1 cellular context compared by ENCODE assay signal in genomic region chr11:124673333-124674167, GRCh38.
TF ChIP-seq lines count a peak whose summit lies in the region.

TSS of gene SIAE (minus strand) at chr11:124673739. CDS start at chr11:124673708, 31 bp downstream.
TSS of gene SPA17 (plus strand) at chr11:124673904. CDS start at chr11:124675265, 1,361 bp downstream.

TF ChIP-seq in GM12878, 131 proteins besides CTCF, POLR2A, EP300 and RAD21 (continued from another document):
- TF ChIP-seq SP1 (IDR thresholded peaks at IDR 0.05; ENCODE audit: low read depth, low read length) = peak; percentile 56
- no peak for TF ChIP-seq REST (IDR thresholded peaks at IDR 0.05; ENCODE audit: low read depth, low read length)
- TF ChIP-seq ZNF274 (IDR thresholded peaks at IDR 0.05; ENCODE audit: insufficient read depth, insufficient read length) = no peak
- peak; percentile 75; the same call in 1 of the 2 replicates for TF ChIP-seq SPI1 (IDR thresholded peaks at IDR 0.05; ENCODE audit: borderline replicate concordance, insufficient read depth, low read depth, low read length)
- TF ChIP-seq SIN3A (IDR thresholded peaks at IDR 0.05; ENCODE audit: low read depth, low read length) = peak; percentile 77; the same call in 1 of the 2 replicates
- peak; percentile 89 for TF ChIP-seq FOXK2 (IDR thresholded peaks at IDR 0.05)
- TF ChIP-seq, protein P1, sequence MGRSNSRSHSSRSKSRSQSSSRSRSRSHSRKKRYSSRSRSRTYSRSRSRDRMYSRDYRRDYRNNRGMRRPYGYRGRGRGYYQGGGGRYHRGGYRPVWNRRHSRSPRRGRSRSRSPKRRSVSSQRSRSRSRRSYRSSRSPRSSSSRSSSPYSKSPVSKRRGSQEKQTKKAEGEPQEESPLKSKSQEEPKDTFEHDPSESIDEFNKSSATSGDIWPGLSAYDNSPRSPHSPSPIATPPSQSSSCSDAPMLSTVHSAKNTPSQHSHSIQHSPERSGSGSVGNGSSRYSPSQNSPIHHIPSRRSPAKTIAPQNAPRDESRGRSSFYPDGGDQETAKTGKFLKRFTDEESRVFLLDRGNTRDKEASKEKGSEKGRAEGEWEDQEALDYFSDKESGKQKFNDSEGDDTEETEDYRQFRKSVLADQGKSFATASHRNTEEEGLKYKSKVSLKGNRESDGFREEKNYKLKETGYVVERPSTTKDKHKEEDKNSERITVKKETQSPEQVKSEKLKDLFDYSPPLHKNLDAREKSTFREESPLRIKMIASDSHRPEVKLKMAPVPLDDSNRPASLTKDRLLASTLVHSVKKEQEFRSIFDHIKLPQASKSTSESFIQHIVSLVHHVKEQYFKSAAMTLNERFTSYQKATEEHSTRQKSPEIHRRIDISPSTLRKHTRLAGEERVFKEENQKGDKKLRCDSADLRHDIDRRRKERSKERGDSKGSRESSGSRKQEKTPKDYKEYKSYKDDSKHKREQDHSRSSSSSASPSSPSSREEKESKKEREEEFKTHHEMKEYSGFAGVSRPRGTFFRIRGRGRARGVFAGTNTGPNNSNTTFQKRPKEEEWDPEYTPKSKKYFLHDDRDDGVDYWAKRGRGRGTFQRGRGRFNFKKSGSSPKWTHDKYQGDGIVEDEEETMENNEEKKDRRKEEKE (IDR thresholded peaks at IDR 0.05) = peak; percentile 78; the same call in 1 of the 2 replicates
- TF ChIP-seq HCFC1 (IDR thresholded peaks at IDR 0.05; ENCODE audit: low read length) = peak; percentile 36; the same call in 1 of the 2 replicates
- no peak for TF ChIP-seq IRF5 (IDR thresholded peaks at IDR 0.05; ENCODE audit: borderline replicate concordance)
- peak; percentile 74 for TF ChIP-seq GABPA (IDR thresholded peaks at IDR 0.05; ENCODE audit: low read depth)
- TF ChIP-seq CHD2 (IDR thresholded peaks at IDR 0.05; ENCODE audit: borderline replicate concordance, low read depth, low read length) = peak; percentile 50; the same call in 1 of the 2 replicates
- TF ChIP-seq ZNF384 (IDR thresholded peaks at IDR 0.05; ENCODE audit: borderline replicate concordance, low read depth, low read length) = peak; percentile 99
- peak; percentile 76; the same call in 1 of the 2 replicates for TF ChIP-seq NKRF (conservative IDR thresholded peaks at IDR 0.05)
- TF ChIP-seq RELB (IDR thresholded peaks at IDR 0.05; ENCODE audit: low read depth) = peak; percentile 43; the same call in 1 of the 2 replicates
- peak; percentile 92 for TF ChIP-seq MXI1 (IDR thresholded peaks at IDR 0.05; ENCODE audit: low read depth, low read length)
- peak; percentile 29 for TF ChIP-seq CUX1 (IDR thresholded peaks at IDR 0.05; ENCODE audit: insufficient replicate concordance, low read depth, low read length)
- peak; percentile 62; the same call in 1 of the 2 replicates for TF ChIP-seq ATF7 (IDR thresholded peaks at IDR 0.05; ENCODE audit: low read depth)
- TF ChIP-seq, protein P2, sequence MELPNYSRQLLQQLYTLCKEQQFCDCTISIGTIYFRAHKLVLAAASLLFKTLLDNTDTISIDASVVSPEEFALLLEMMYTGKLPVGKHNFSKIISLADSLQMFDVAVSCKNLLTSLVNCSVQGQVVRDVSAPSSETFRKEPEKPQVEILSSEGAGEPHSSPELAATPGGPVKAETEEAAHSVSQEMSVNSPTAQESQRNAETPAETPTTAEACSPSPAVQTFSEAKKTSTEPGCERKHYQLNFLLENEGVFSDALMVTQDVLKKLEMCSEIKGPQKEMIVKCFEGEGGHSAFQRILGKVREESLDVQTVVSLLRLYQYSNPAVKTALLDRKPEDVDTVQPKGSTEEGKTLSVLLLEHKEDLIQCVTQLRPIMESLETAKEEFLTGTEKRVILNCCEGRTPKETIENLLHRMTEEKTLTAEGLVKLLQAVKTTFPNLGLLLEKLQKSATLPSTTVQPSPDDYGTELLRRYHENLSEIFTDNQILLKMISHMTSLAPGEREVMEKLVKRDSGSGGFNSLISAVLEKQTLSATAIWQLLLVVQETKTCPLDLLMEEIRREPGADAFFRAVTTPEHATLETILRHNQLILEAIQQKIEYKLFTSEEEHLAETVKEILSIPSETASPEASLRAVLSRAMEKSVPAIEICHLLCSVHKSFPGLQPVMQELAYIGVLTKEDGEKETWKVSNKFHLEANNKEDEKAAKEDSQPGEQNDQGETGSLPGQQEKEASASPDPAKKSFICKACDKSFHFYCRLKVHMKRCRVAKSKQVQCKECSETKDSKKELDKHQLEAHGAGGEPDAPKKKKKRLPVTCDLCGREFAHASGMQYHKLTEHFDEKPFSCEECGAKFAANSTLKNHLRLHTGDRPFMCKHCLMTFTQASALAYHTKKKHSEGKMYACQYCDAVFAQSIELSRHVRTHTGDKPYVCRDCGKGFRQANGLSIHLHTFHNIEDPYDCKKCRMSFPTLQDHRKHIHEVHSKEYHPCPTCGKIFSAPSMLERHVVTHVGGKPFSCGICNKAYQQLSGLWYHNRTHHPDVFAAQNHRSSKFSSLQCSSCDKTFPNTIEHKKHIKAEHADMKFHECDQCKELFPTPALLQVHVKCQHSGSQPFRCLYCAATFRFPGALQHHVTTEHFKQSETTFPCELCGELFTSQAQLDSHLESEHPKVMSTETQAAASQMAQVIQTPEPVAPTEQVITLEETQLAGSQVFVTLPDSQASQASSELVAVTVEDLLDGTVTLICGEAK (IDR thresholded peaks at IDR 0.05; ENCODE audit: borderline replicate concordance) = peak; percentile 70; the same call in 1 of the 2 replicates
- peak; percentile 57 for TF ChIP-seq ELK1 (IDR thresholded peaks at IDR 0.05; ENCODE audit: low read depth, low read length)
- TF ChIP-seq GATAD2B (conservative IDR thresholded peaks at IDR 0.05; ENCODE audit: low read depth) = peak; percentile 57; the same call in 1 of the 2 replicates
- TF ChIP-seq STAT1 (conservative IDR thresholded peaks at IDR 0.05) = no peak
- TF ChIP-seq MAX (IDR thresholded peaks at IDR 0.05; ENCODE audit: low read depth, low read length) = peak; percentile 12; the same call in 1 of the 2 replicates
- 0 out of 2 replicates have a peak, but pooled peaks have one; percentile 17 for TF ChIP-seq CREB1 (IDR thresholded peaks at IDR 0.05; ENCODE audit: low read depth)
- TF ChIP-seq EGR1 (IDR thresholded peaks at IDR 0.05; ENCODE audit: borderline replicate concordance in 1 of 2, low read depth in 2 of 2, low read length in 2 of 2) = peak in 1 of 2 experiments; percentile 65; a peak in 1 of 3 replicates
